Comparison of ENCODE assay signal across 21 cellular contexts in the genomic region with DNA sequence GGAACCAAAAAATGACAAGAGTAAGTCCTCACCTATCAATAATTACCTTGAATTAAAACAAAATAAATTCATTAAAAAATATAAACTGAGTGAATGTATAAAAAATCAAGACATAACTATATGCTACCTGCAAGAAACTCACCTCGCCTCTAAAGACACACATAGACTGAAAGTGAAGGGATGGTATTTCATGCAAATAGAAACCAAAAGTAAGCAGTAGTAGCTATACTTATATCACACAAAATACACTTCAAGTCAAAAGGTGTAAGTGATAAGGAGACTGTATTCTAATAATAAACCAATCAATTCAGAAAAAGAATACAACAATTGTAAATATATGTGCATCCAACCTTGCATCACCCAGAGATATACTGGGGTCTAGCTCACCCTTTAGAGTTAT.
A peak's percentile ranks its signal among the peaks of the same experiment; 100 is the strongest.
DNase-seq lines count a peak whose midpoint lies in the region; ATAC-seq lines count a peak whose summit lies in the region.
"Had no signal": no experiment of that assay in that cellular context is flagged by ENCODE, and none has a peak within 500 bp of the region (broad histone marks: within the 10 kb centered on the region; RNA-seq: fewer than 3 reads in every experiment).

No MANE protein-coding gene starts in this region.

- ATAC-seq in GM18861 (IDR thresholded peaks at IDR 0.05; ENCODE audit: unreplicated experiment) (peak; percentile 80), GM21447 (IDR thresholded peaks at IDR 0.05; ENCODE audit: unreplicated experiment) (peak; percentile 88), HG02943 (IDR thresholded peaks at IDR 0.05; ENCODE audit: low read depth, unreplicated experiment) (peak; percentile 57), HG03469 (IDR thresholded peaks at IDR 0.05; ENCODE audit: unreplicated experiment) (peak; percentile 90)
- ATAC-seq: activated naive CD8-positive, alpha-beta T cell treated with anti-CD3 and anti-CD28 coated beads, Interleukin-2, amount 50 U/mL, for 24 hours; esophagus mucosa; natural killer cell; right cardiac atrium had no signal

- intact Hi-C loops in activated T-helper 1 cell treated with anti-CD3 and anti-CD28 coated beads, Interleukin-12 subunit alpha, Interleukin-12 subunit beta, Interleukin-2, Interleukin-4 antibody, amounts not matched to agents 30 ng/mL and 10 ng/mL and 1 ng/mL, durations not matched to agents 14 hours and 24 hours and 36 hours (cut with micrococcal nuclease), result no loop called here

- H3K27ac Mint-ChIP-seq in activated T-helper 1 cell treated with anti-CD3 and anti-CD28 coated beads, Interleukin-12 subunit alpha, Interleukin-12 subunit beta, Interleukin-2, Interleukin-4 antibody, amounts not matched to agents 30 ng/mL and 10 ng/mL and 1 ng/mL, durations not matched to agents 14 hours and 24 hours and 36 hours, result no peak overlapping the region
- H3K27ac Mint-ChIP-seq: activated naive CD8-positive, alpha-beta T cell treated with anti-CD3 and anti-CD28 coated beads, Interleukin-2, amount 50 U/mL, for 24 hours; B cell; natural killer cell had no signal

- H3K27me3 Mint-ChIP-seq in activated T-helper 1 cell treated with anti-CD3 and anti-CD28 coated beads, Interleukin-12 subunit alpha, Interleukin-12 subunit beta, Interleukin-2, Interleukin-4 antibody, amounts not matched to agents 30 ng/mL and 10 ng/mL and 1 ng/mL, durations not matched to agents 14 hours and 24 hours and 36 hours (ENCODE audit: insufficient read depth), result no peaks in the 10 kb centered on the region

- H3K9me3 Mint-ChIP-seq in activated T-helper 1 cell treated with anti-CD3 and anti-CD28 coated beads, Interleukin-12 subunit alpha, Interleukin-12 subunit beta, Interleukin-2, Interleukin-4 antibody, amounts not matched to agents 30 ng/mL and 10 ng/mL and 1 ng/mL, durations not matched to agents 14 hours and 24 hours and 36 hours, result no peaks in the 10 kb centered on the region

- no peak overlapping the region for H3K4me3 Mint-ChIP-seq in activated T-helper 1 cell treated with anti-CD3 and anti-CD28 coated beads, Interleukin-12 subunit alpha, Interleukin-12 subunit beta, Interleukin-2, Interleukin-4 antibody, amounts not matched to agents 30 ng/mL and 10 ng/mL and 1 ng/mL, durations not matched to agents 14 hours and 24 hours and 36 hours
- H3K4me3 Mint-ChIP-seq: activated naive CD8-positive, alpha-beta T cell treated with anti-CD3 and anti-CD28 coated beads, Interleukin-2, amount 50 U/mL, for 24 hours; B cell; natural killer cell had no signal

- H3K4me1 Mint-ChIP-seq in activated T-helper 1 cell treated with anti-CD3 and anti-CD28 coated beads, Interleukin-12 subunit alpha, Interleukin-12 subunit beta, Interleukin-2, Interleukin-4 antibody, amounts not matched to agents 30 ng/mL and 10 ng/mL and 1 ng/mL, durations not matched to agents 14 hours and 24 hours and 36 hours (ENCODE audit: low read depth), result no peaks in the 10 kb centered on the region
- H3K4me1 Mint-ChIP-seq: activated naive CD8-positive, alpha-beta T cell treated with anti-CD3 and anti-CD28 coated beads, Interleukin-2, amount 50 U/mL, for 24 hours; B cell; natural killer cell had no signal

- no peaks in the 10 kb centered on the region for H3K36me3 Mint-ChIP-seq in activated T-helper 1 cell treated with anti-CD3 and anti-CD28 coated beads, Interleukin-12 subunit alpha, Interleukin-12 subunit beta, Interleukin-2, Interleukin-4 antibody, amounts not matched to agents 30 ng/mL and 10 ng/mL and 1 ng/mL, durations not matched to agents 14 hours and 24 hours and 36 hours (ENCODE audit: low read depth)
- H3K36me3 Mint-ChIP-seq: natural killer cell had no signal

- DNase-seq in NCI-H2029 treated with DMSO at 0.1 percent for 48 hours (lab: John Stamatoyannopoulos, UW), result no peak
- DNase-seq in activated T-helper 1 cell treated with anti-CD3 and anti-CD28 coated beads, Interleukin-12 subunit alpha, Interleukin-12 subunit beta, Interleukin-2, Interleukin-4 antibody, amounts not matched to agents 30 ng/mL and 10 ng/mL and 1 ng/mL, durations not matched to agents 14 hours and 24 hours and 36 hours (ENCODE audit: low spot score), result no peak
- DNase-seq in NCI-H1105 treated with DMSO at 0.1 percent for 48 hours (lab: John Stamatoyannopoulos, UW), result no peak
- no peak for DNase-seq in T-helper 2 cell
- DNase-seq: activated naive CD8-positive, alpha-beta T cell treated with anti-CD3 and anti-CD28 coated beads, Interleukin-2, amount 50 U/mL, for 24 hours; EL; hippocampal formation; left ventricle myocardium inferior; natural killer cell; NCI-H1092 treated with DMSO at 0.1 percent for 48 hours; NCI-H82; right cardiac atrium; SJCRH30; stomach; WERI-Rb-1 had no signal
